16 cellular contexts compared by ENCODE assay signal in genomic region chr3:57752307-57752706, GRCh38. TPM values are rescaled to one million over a fixed set of nuclear protein-coding genes. Genes with fewer than 3 reads are reported as not detected.
DNase-seq lines count a peak whose midpoint lies in the region; ATAC-seq and TF ChIP-seq lines count a peak whose summit lies in the region.
"Had no signal": no experiment of that assay in that cellular context is flagged by ENCODE, and none has a peak within 500 bp of the region (broad histone marks: within the 10 kb centered on the region; RNA-seq: fewer than 3 reads in every experiment).

No MANE protein-coding gene starts in this region.

- H3K4me1 Mint-ChIP-seq in H9 = peaks cover 5% of the 10 kb centered on the region in 2 experiments

- peak overlapping the region in 17 of 21 experiments; percentile 9 to 83 (median 58) for H3K27ac ChIP-seq in skin epidermis
- H3K27ac ChIP-seq in H9 (ENCODE audit: insufficient read length, low read depth, low read length) = no peak overlapping the region
- H3K27ac ChIP-seq: cardiac muscle cell, SK-N-MC had no signal

- H3K36me3 Mint-ChIP-seq in H9 (ENCODE audit: insufficient read depth in 1 of 3, low read depth in 3 of 3) = peaks cover 0 to 7% (median 2%) of the 10 kb centered on the region in 3 experiments; a peak in 2 of 7 replicates

- no peak overlapping the region for H3K4me3 Mint-ChIP-seq in H9
- H3K4me3 Mint-ChIP-seq: activated T-helper 1 cell treated with anti-CD3 and anti-CD28 coated beads, Interleukin-12 subunit alpha, Interleukin-12 subunit beta, Interleukin-2, Interleukin-4 antibody, amounts not matched to agents 30 ng/mL and 10 ng/mL and 1 ng/mL, durations not matched to agents 14 hours and 24 hours and 36 hours; stimulated activated naive B cell treated with anti-CD40 and anti-IgM and Interleukin-4, amounts not matched to agents 10 μg/mL and 1 μg/mL and 100 μg/mL, for 72 hours had no signal

- H2BK20ac ChIP-seq in H9 (ENCODE audit: low read depth, low read length, poor library complexity, severe bottlenecking) = no peak overlapping the region

- H2AFZ ChIP-seq in H9 (ENCODE audit: low read length) = no peak overlapping the region

- peaks cover 0 to 3% of the 10 kb centered on the region in 2 experiments; a peak in 1 of 5 replicates for H3K9me3 Mint-ChIP-seq in H9
- H3K9me3 Mint-ChIP-seq: activated T-helper 1 cell treated with anti-CD3 and anti-CD28 coated beads, Interleukin-12 subunit alpha, Interleukin-12 subunit beta, Interleukin-2, Interleukin-4 antibody, amounts not matched to agents 30 ng/mL and 10 ng/mL and 1 ng/mL, durations not matched to agents 14 hours and 24 hours and 36 hours; stimulated activated naive B cell treated with anti-CD40 and anti-IgM and Interleukin-4, amounts not matched to agents 10 μg/mL and 1 μg/mL and 100 μg/mL, for 72 hours had no signal

- no peaks in the 10 kb centered on the region for H3K9me3 ChIP-seq in H9 (ENCODE audit: control insufficient read depth, low read depth, low read length)

- H3K4me2 ChIP-seq in H9 (ENCODE audit: insufficient read depth, insufficient read length, low read length) = no peak overlapping the region

- no peak overlapping the region for H3K27ac Mint-ChIP-seq in H9
- H3K27ac Mint-ChIP-seq: activated T-helper 1 cell treated with anti-CD3 and anti-CD28 coated beads, Interleukin-12 subunit alpha, Interleukin-12 subunit beta, Interleukin-2, Interleukin-4 antibody, amounts not matched to agents 30 ng/mL and 10 ng/mL and 1 ng/mL, durations not matched to agents 14 hours and 24 hours and 36 hours; stimulated activated naive B cell treated with anti-CD40 and anti-IgM and Interleukin-4, amounts not matched to agents 10 μg/mL and 1 μg/mL and 100 μg/mL, for 72 hours had no signal

- peak; percentile 21 for DNase-seq in HCEC 1CT
- DNase-seq in SW480 (ENCODE audit: low spot score) = peak; percentile 86
- peak; percentile 65 for DNase-seq in glomerular visceral epithelial cell (ENCODE audit: extremely low spot score)
- DNase-seq in HEK293T (ENCODE audit: extremely low spot score) = no peak
- DNase-seq in H9 = no peak
- DNase-seq in GM10248 (ENCODE audit: extremely low spot score) = no peak
- DNase-seq: C1 segment of cervical spinal cord; NCI-H1105; NCI-H524 treated with DMSO at 0.1 percent for 48 hours; occipital lobe; stimulated activated naive B cell treated with anti-CD40 and anti-IgM and Interleukin-4, amounts not matched to agents 10 μg/mL and 1 μg/mL and 100 μg/mL, for 72 hours had no signal

- H3K79me1 ChIP-seq in H9 (ENCODE audit: insufficient read depth, low read depth, low read length, poor library complexity, severe bottlenecking) = no peaks in the 10 kb centered on the region

- no peak overlapping the region for H3K56ac ChIP-seq in H9 (ENCODE audit: insufficient read length, low read depth, low read length)

- no peak overlapping the region for H2BK15ac ChIP-seq in H9 (ENCODE audit: low read depth, low read length)

- no peak overlapping the region for H3K18ac ChIP-seq in H9 (ENCODE audit: insufficient read length, low read depth, low read length)

- POLR2A ChIA-PET in HEK293T (lab: Yijun Ruan, JAX) = no interaction called here
- POLR2A ChIA-PET in GM10248 (lab: Yijun Ruan, JAX) = no interaction called here

- no peaks in the 10 kb centered on the region for H3K4me1 ChIP-seq in H9 (ENCODE audit: insufficient read depth, low read length)

- H3K23ac ChIP-seq in H9 (ENCODE audit: insufficient read length, low read depth, low read length) = no peak overlapping the region

- H3K14ac ChIP-seq in H9 (ENCODE audit: insufficient read depth, low read length) = no peak overlapping the region

- H2BK120ac ChIP-seq in H9 (ENCODE audit: low read depth, low read length, poor library complexity, severe bottlenecking) = no peak overlapping the region

- TF ChIP-seq CTCF in H9 (conservative IDR thresholded peaks at IDR 0.05) (no peak), GM10248 (IDR thresholded peaks at IDR 0.05; ENCODE audit: control extremely low read depth, extremely low read depth, low read depth, missing control alignments) (no peak)

- ATAC-seq in GM21786 (IDR thresholded peaks at IDR 0.05; ENCODE audit: unreplicated experiment) = no peak
- ATAC-seq: stimulated activated naive B cell treated with anti-CD40 and anti-IgM and Interleukin-4, amounts not matched to agents 10 μg/mL and 1 μg/mL and 100 μg/mL, for 72 hours had no signal

- H3K23me2 ChIP-seq in H9 (ENCODE audit: insufficient read length, low read depth, low read length, poor library complexity, severe bottlenecking) = peaks cover 6% of the 10 kb centered on the region

- no peak overlapping the region for H4K5ac ChIP-seq in H9 (ENCODE audit: insufficient read length, low read depth, low read length)

- H4K20me1 ChIP-seq in H9 (ENCODE audit: control insufficient read depth, insufficient read depth, insufficient read length) = no peaks in the 10 kb centered on the region

- no peak overlapping the region for H3K9ac ChIP-seq in H9 (ENCODE audit: extremely low read depth, insufficient read length, low read length)

- peaks cover 2% of the 10 kb centered on the region; the same call in 1 of the 2 replicates for H3K79me2 ChIP-seq in H9 (ENCODE audit: insufficient read depth, low read length)

- H3K4me3 ChIP-seq in skin epidermis = no peak overlapping the region
- H3K4me3 ChIP-seq: cardiac muscle cell, SK-N-MC had no signal

- no peak overlapping the region for H4K8ac ChIP-seq in H9 (replicated peaks; ENCODE audit: insufficient read length, low read depth, low read length)

- no peak overlapping the region for H2BK12ac ChIP-seq in H9 (ENCODE audit: insufficient read length, low read depth, low read length)

- H4K91ac ChIP-seq in H9 (ENCODE audit: insufficient read length, low read depth, low read length) = no peak overlapping the region

- CTCF ChIA-PET in HEK293T (lab: Yijun Ruan, JAX) = no interaction called here
- CTCF ChIA-PET in GM10248 (lab: Yijun Ruan, JAX) = interaction anchor here (2.0 kb wide), 1 partner anchor 79 kb away, joined by 4 read pairs; no protein-coding TSS in a partner anchor

- no peak overlapping the region for H2AK5ac ChIP-seq in H9 (ENCODE audit: insufficient read length, low read length)

- H3K27me3 ChIP-seq in H9 (ENCODE audit: insufficient read depth, low read length) = no peaks in the 10 kb centered on the region
- H3K27me3 ChIP-seq: cardiac muscle cell had no signal

- no peak overlapping the region for H3T11ph ChIP-seq in H9 (ENCODE audit: low read length)

- H2BK5ac ChIP-seq in H9 (ENCODE audit: insufficient read length, low read length) = no peak overlapping the region

- H3K27me3 Mint-ChIP-seq in H9 (ENCODE audit: low read depth) = no peaks in the 10 kb centered on the region
- H3K27me3 Mint-ChIP-seq: stimulated activated naive B cell treated with anti-CD40 and anti-IgM and Interleukin-4, amounts not matched to agents 10 μg/mL and 1 μg/mL and 100 μg/mL, for 72 hours had no signal

- no peak overlapping the region for H3K4ac ChIP-seq in H9 (ENCODE audit: low read depth, low read length)

TF ChIP-seq in HEK293T, 16 proteins besides CTCF, POLR2A, EP300 and RAD21:
- no peak for TF ChIP-seq HDGF (IDR thresholded peaks at IDR 0.05; ENCODE audit: borderline replicate concordance)
- TF ChIP-seq TARDBP (IDR thresholded peaks at IDR 0.05) = no peak
- TF ChIP-seq BHLHE40 (IDR thresholded peaks at IDR 0.05; ENCODE audit: borderline replicate concordance) = no peak
- TF ChIP-seq FOXK2 (IDR thresholded peaks at IDR 0.05) = no peak
- TF ChIP-seq SUZ12 (IDR thresholded peaks at IDR 0.05) = no peak
- no peak for TF ChIP-seq FOXA1 (IDR thresholded peaks at IDR 0.05)
- TF ChIP-seq LEF1 (IDR thresholded peaks at IDR 0.05; ENCODE audit: borderline replicate concordance) = no peak
- no peak for TF ChIP-seq ELF4 (IDR thresholded peaks at IDR 0.05)
- no peak for TF ChIP-seq FOXM1 (IDR thresholded peaks at IDR 0.05; ENCODE audit: borderline replicate concordance)
- TF ChIP-seq PKNOX1 (IDR thresholded peaks at IDR 0.05) = no peak
- TF ChIP-seq ARNT (IDR thresholded peaks at IDR 0.05) = no peak
- TF ChIP-seq CTBP1 (IDR thresholded peaks at IDR 0.05; ENCODE audit: borderline replicate concordance) = no peak
- no peak for TF ChIP-seq ZNF384 (IDR thresholded peaks at IDR 0.05)
TF ChIP-seq in HEK293T: peak in this region for 0.

RNA-seq across cellular contexts. Expression of gene SLMAP, which starts 3.8 kb away (rescaled TPM):
- total RNA-seq in H9 (2021) = 59.2 and 65.1 TPM in 2 replicates

RNA-seq across cellular contexts. Expression of gene DENND6A, which starts 59.4 kb away (rescaled TPM):
- 13.2 and 16.1 TPM in 2 replicates for total RNA-seq in H9 (2021)

Comparison
In these comparisons a context has a peak if more than half of its experiments do, and no peak if none do; other contexts are left out.
1. DNase-seq: peak in HCEC 1CT (single experiment), SW480 (single experiment) and glomerular visceral epithelial cell (single experiment); none in HEK293T (single experiment), H9 (single experiment) and GM10248 (single experiment).